ENCODE assay signal across 8 cellular contexts in genomic region chr4:124060261-124060918, GRCh38.
DNase-seq lines count a peak whose midpoint lies in the region; ATAC-seq and TF ChIP-seq lines count a peak whose summit lies in the region.

No MANE protein-coding gene starts in this region.

- H3K9me3 Mint-ChIP-seq in stimulated activated effector memory CD8-positive, alpha-beta T cell treated with anti-CD3 and anti-CD28 coated beads, Interleukin-12 subunit alpha, Interleukin-12 subunit beta, amount 100 ng/mL, for 72 hours, result peaks cover 3% of the 10 kb centered on the region

- H3K27ac Mint-ChIP-seq in stimulated activated effector memory CD8-positive, alpha-beta T cell treated with anti-CD3 and anti-CD28 coated beads, Interleukin-12 subunit alpha, Interleukin-12 subunit beta, amount 100 ng/mL, for 72 hours, result no peak overlapping the region

- H3K4me3 Mint-ChIP-seq in stimulated activated effector memory CD8-positive, alpha-beta T cell treated with anti-CD3 and anti-CD28 coated beads, Interleukin-12 subunit alpha, Interleukin-12 subunit beta, amount 100 ng/mL, for 72 hours, result no peak overlapping the region

- H3K4me1 Mint-ChIP-seq in stimulated activated effector memory CD8-positive, alpha-beta T cell treated with anti-CD3 and anti-CD28 coated beads, Interleukin-12 subunit alpha, Interleukin-12 subunit beta, amount 100 ng/mL, for 72 hours, result no peaks in the 10 kb centered on the region

- no peaks in the 10 kb centered on the region for H3K36me3 ChIP-seq in testis (ENCODE audit: low read depth, missing control alignments)

- 13% methylated on average over 2 of the region's 2 CpGs for WGBS in right cardiac atrium
- 22 to 32% methylated on average over 2 of the region's 2 CpGs for WGBS in testis, 2 donors

- no peaks in the 10 kb centered on the region for H3K9me3 ChIP-seq in right cardiac atrium (ENCODE audit: control insufficient read depth, low read length)
- no peaks in the 10 kb centered on the region for H3K9me3 ChIP-seq in testis

- H3K27ac ChIP-seq in right cardiac atrium (ENCODE audit: low read length) (peak overlapping the region; percentile 54), testis (peak overlapping the region; percentile 64 to 84)

- TF ChIP-seq POLR2A in testis (IDR thresholded peaks at IDR 0.05), result no peak

- no peaks in the 10 kb centered on the region for H3K4me1 ChIP-seq in right cardiac atrium (ENCODE audit: control insufficient read depth, insufficient read depth, low read length)
- peaks cover 27% of the 10 kb centered on the region for H3K4me1 ChIP-seq in testis

- intact Hi-C loops in right cardiac atrium (cut with DNase I), result no loop called here
- intact Hi-C loops in testis (cut with DNase I; ENCODE audit: low total_unique reads), result no loop called here

- ATAC-seq in HG02759 (IDR thresholded peaks at IDR 0.05; ENCODE audit: unreplicated experiment), result peak; percentile 52
- peak; percentile 95 to 98 for ATAC-seq in right cardiac atrium
- ATAC-seq in stimulated activated effector memory CD8-positive, alpha-beta T cell treated with anti-CD3 and anti-CD28 coated beads, Interleukin-12 subunit alpha, Interleukin-12 subunit beta, amount 100 ng/mL, for 72 hours, result no peak
- ATAC-seq in HG02571 (IDR thresholded peaks at IDR 0.05; ENCODE audit: unreplicated experiment), result no peak

- H3K27me3 ChIP-seq in right cardiac atrium (ENCODE audit: control insufficient read depth, insufficient read depth) (no peaks in the 10 kb centered on the region), testis (no peaks in the 10 kb centered on the region)

- no peak for TF ChIP-seq CTCF in testis (IDR thresholded peaks at IDR 0.05)

- DNase-seq in CD1c-positive myeloid dendritic cell (ENCODE audit: extremely low spot score) (peak; percentile 38), SW480 (ENCODE audit: low spot score) (peak; percentile 65), right cardiac atrium (peak; percentile 28 to 77 (median 58)), testis (peak; percentile 78), DMS114 treated with DMSO at 0.1 percent for 48 hours (lab: John Stamatoyannopoulos, UW; ENCODE audit: unreplicated experiment) (no peak)
- no peak for DNase-seq in stimulated activated effector memory CD8-positive, alpha-beta T cell treated with anti-CD3 and anti-CD28 coated beads, Interleukin-12 subunit alpha, Interleukin-12 subunit beta, amount 100 ng/mL, for 72 hours (ENCODE audit: low spot score in 2 of 2)

- H3K36me3 Mint-ChIP-seq in stimulated activated effector memory CD8-positive, alpha-beta T cell treated with anti-CD3 and anti-CD28 coated beads, Interleukin-12 subunit alpha, Interleukin-12 subunit beta, amount 100 ng/mL, for 72 hours, result no peaks in the 10 kb centered on the region

- no peak overlapping the region for H3K4me3 ChIP-seq in right cardiac atrium (ENCODE audit: low read length)
- no peak overlapping the region for H3K4me3 ChIP-seq in testis

Comparison
In these comparisons a context has a peak if more than half of its experiments do, and no peak if none do; other contexts are left out.
1. DNase-seq: peak in CD1c-positive myeloid dendritic cell (single experiment), SW480 (single experiment), right cardiac atrium (3 of 3) and testis (single experiment); none in DMS114 treated with DMSO at 0.1 percent for 48 hours (single experiment) and stimulated activated effector memory CD8-positive, alpha-beta T cell treated with anti-CD3 and anti-CD28 coated beads, Interleukin-12 subunit alpha, Interleukin-12 subunit beta, amount 100 ng/mL, for 72 hours (0 of 2).
2. ATAC-seq: peak in HG02759 (single experiment) and right cardiac atrium (2 of 2); none in stimulated activated effector memory CD8-positive, alpha-beta T cell treated with anti-CD3 and anti-CD28 coated beads, Interleukin-12 subunit alpha, Interleukin-12 subunit beta, amount 100 ng/mL, for 72 hours (single experiment) and HG02571 (single experiment).